In the genomic region with DNA sequence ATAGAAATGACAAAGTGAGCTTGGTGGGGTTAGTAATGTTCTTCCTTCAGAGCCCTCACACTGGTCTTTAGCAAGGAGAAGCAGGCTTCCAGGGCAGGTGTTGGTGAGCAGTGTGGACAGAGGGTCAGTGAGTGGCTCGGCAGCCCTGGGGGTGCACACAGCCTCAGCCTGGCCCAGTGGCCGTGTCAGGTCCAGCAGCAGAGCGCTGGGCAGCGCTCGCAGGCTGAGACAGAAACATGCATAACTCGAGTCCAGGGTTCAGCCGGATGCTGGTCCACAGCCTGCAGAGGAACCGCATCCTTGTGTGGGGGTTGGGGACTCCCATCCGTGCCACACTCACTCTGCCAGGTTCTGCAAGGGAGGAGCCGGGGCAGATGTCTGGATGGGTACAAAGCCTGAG, we compare ENCODE assay signal across 1 cellular context.
TF ChIP-seq lines count a peak whose summit lies in the region.

No MANE protein-coding gene starts in this region.

TF ChIP-seq in SK-N-SH treated with all-trans-retinoic acid at 6 μM for 48 hours, 23 proteins besides CTCF, POLR2A, EP300 and RAD21 (continued from another document):
- TF ChIP-seq, protein P1, sequence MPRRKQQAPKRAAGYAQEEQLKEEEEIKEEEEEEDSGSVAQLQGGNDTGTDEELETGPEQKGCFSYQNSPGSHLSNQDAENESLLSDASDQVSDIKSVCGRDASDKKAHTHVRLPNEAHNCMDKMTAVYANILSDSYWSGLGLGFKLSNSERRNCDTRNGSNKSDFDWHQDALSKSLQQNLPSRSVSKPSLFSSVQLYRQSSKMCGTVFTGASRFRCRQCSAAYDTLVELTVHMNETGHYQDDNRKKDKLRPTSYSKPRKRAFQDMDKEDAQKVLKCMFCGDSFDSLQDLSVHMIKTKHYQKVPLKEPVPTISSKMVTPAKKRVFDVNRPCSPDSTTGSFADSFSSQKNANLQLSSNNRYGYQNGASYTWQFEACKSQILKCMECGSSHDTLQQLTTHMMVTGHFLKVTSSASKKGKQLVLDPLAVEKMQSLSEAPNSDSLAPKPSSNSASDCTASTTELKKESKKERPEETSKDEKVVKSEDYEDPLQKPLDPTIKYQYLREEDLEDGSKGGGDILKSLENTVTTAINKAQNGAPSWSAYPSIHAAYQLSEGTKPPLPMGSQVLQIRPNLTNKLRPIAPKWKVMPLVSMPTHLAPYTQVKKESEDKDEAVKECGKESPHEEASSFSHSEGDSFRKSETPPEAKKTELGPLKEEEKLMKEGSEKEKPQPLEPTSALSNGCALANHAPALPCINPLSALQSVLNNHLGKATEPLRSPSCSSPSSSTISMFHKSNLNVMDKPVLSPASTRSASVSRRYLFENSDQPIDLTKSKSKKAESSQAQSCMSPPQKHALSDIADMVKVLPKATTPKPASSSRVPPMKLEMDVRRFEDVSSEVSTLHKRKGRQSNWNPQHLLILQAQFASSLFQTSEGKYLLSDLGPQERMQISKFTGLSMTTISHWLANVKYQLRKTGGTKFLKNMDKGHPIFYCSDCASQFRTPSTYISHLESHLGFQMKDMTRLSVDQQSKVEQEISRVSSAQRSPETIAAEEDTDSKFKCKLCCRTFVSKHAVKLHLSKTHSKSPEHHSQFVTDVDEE (CRISPR knock-in tag; IDR thresholded peaks at IDR 0.05) = no peak
- TF ChIP-seq ARNTL (CRISPR knock-in tag; IDR thresholded peaks at IDR 0.05; ENCODE audit: borderline replicate concordance, low read depth) = no peak
- no peak for TF ChIP-seq GLIS3 (CRISPR knock-in tag; IDR thresholded peaks at IDR 0.05)
